9 cellular contexts compared by ENCODE assay signal in genomic region chr1:201025571-201026002, GRCh38. TPM values are rescaled to one million over a fixed set of nuclear protein-coding genes. Genes with fewer than 3 reads are reported as not detected.
DNase-seq lines count a peak whose midpoint lies in the region; ATAC-seq and TF ChIP-seq lines count a peak whose summit lies in the region.
"Had no signal": no experiment of that assay in that cellular context is flagged by ENCODE, and none has a peak within 500 bp of the region (broad histone marks: within the 10 kb centered on the region; RNA-seq: fewer than 3 reads in every experiment).

No MANE protein-coding gene starts in this region.

- ATAC-seq in activated naive CD4-positive, alpha-beta T cell treated with anti-CD3 and anti-CD28 coated beads, Interleukin-2, amount 50 U/mL, for 72 hours: peak; percentile 6 to 43
- no peak for ATAC-seq in HG03175 (IDR thresholded peaks at IDR 0.05; ENCODE audit: unreplicated experiment)

- TF ChIP-seq CTCF in brain microvascular endothelial cell (IDR thresholded peaks at IDR 0.05; ENCODE audit: low read depth, low read length, missing control alignments): peak; percentile 74

- H3K27ac Mint-ChIP-seq in activated naive CD4-positive, alpha-beta T cell treated with anti-CD3 and anti-CD28 coated beads, Interleukin-2, amount 50 U/mL, for 72 hours: peak overlapping the region in 1 of 2 donors; percentile 53

- no peak overlapping the region for H3K27ac ChIP-seq in brain microvascular endothelial cell

- DNase-seq in activated naive CD4-positive, alpha-beta T cell treated with anti-CD3 and anti-CD28 coated beads, Interleukin-2, amount 50 U/mL, for 72 hours (ENCODE audit: low spot score in 2 of 2): peak in 1 of 2 donors; percentile 32
- no peak for DNase-seq in activated naive CD4-positive, alpha-beta T cell treated with anti-CD3 and anti-CD28 coated beads, Interleukin-2, amount 50 U/mL, for 16 hours
- DNase-seq in Kasumi-1 (lab: John Stamatoyannopoulos, UW) (peak; percentile 14 to 59), brain microvascular endothelial cell (peak; percentile 30), smooth muscle cell of the brain vasculature (ENCODE audit: low read depth, low spot score) (peak; percentile 36), NCI-H1417 treated with DMSO at 0.1 percent for 48 hours (lab: John Stamatoyannopoulos, UW) (no peak), T-helper 9 cell (no peak)

- H3K36me3 ChIP-seq in brain microvascular endothelial cell (replicated peaks): no peaks in the 10 kb centered on the region
- H3K36me3 ChIP-seq: adrenal gland had no signal

- no peak overlapping the region for H3K4me3 ChIP-seq in brain microvascular endothelial cell (ENCODE audit: low read depth, low read length)
- H3K4me3 ChIP-seq: adrenal gland had no signal

- H3K9me3 Mint-ChIP-seq in activated naive CD4-positive, alpha-beta T cell treated with anti-CD3 and anti-CD28 coated beads, Interleukin-2, amount 50 U/mL, for 72 hours: no peaks in the 10 kb centered on the region

- H3K27me3 ChIP-seq in brain microvascular endothelial cell (replicated peaks): no peaks in the 10 kb centered on the region
- H3K27me3 ChIP-seq: adrenal gland had no signal

- in situ Hi-C loops in brain microvascular endothelial cell (cut with HindIII; ENCODE audit: low pct_ligation_motif_present, low sequenced_read_pairs): no loop called here

- H3K36me3 Mint-ChIP-seq in activated naive CD4-positive, alpha-beta T cell treated with anti-CD3 and anti-CD28 coated beads, Interleukin-2, amount 50 U/mL, for 72 hours: peaks cover 11 to 14% of the 10 kb centered on the region in 2 donors

RNA-seq across cellular contexts. Expression of gene KIF21B, which starts 2.1 kb away (rescaled TPM):
- 10 to 100 TPM; 55.9 to 58.1 TPM for total RNA-seq in activated naive CD4-positive, alpha-beta T cell treated with anti-CD3 and anti-CD28 coated beads, Interleukin-2, amount 50 U/mL, for 72 hours

Comparison
In these comparisons a context has a peak if more than half of its experiments do, and no peak if none do; other contexts are left out.
1. DNase-seq: peak in Kasumi-1 (2 of 2), brain microvascular endothelial cell (single experiment) and smooth muscle cell of the brain vasculature (single experiment); none in activated naive CD4-positive, alpha-beta T cell treated with anti-CD3 and anti-CD28 coated beads, Interleukin-2, amount 50 U/mL, for 16 hours (single experiment), NCI-H1417 treated with DMSO at 0.1 percent for 48 hours (single experiment) and T-helper 9 cell (single experiment).